ENCODE assay signal across 13 cellular contexts in genomic region chr10:110837418-110838120, GRCh38. TPM values are rescaled to one million over a fixed set of nuclear protein-coding genes. Genes with fewer than 3 reads are reported as not detected.
DNase-seq lines count a peak whose midpoint lies in the region; ATAC-seq, FAIRE-seq and TF ChIP-seq lines count a peak whose summit lies in the region.
"Had no signal": no experiment of that assay in that cellular context is flagged by ENCODE, and none has a peak within 500 bp of the region (broad histone marks: within the 10 kb centered on the region; RNA-seq: fewer than 3 reads in every experiment).

No MANE protein-coding gene starts in this region.

- TF ChIP-seq EP300 in tibial nerve (IDR thresholded peaks at IDR 0.05), result peak in 1 of 2 donors; percentile 19

- no peak for ATAC-seq in HG03378 (IDR thresholded peaks at IDR 0.05; ENCODE audit: unreplicated experiment)

- no peaks in the 10 kb centered on the region for H3K36me3 Mint-ChIP-seq in neural crest cell (ENCODE audit: low read depth)
- H3K36me3 Mint-ChIP-seq: immature natural killer cell had no signal

- no peak overlapping the region for H3K4me3 Mint-ChIP-seq in neural crest cell
- H3K4me3 Mint-ChIP-seq: immature natural killer cell had no signal

- H3K27ac ChIP-seq in cardiac muscle cell (peak overlapping the region; percentile 60), tibial nerve (peak overlapping the region in 3 of 4 donors; percentile 18 to 63 (median 36))
- H3K27ac ChIP-seq: KMS-11 had no signal

- H3K9me3 Mint-ChIP-seq in neural crest cell, result no peaks in the 10 kb centered on the region
- H3K9me3 Mint-ChIP-seq: immature natural killer cell had no signal

- no peak for TF ChIP-seq POLR2A in tibial nerve (IDR thresholded peaks at IDR 0.05)

- peaks cover 57% of the 10 kb centered on the region for H3K4me1 Mint-ChIP-seq in neural crest cell

- TF ChIP-seq CTCF in cardiac muscle cell (IDR thresholded peaks at IDR 0.05; ENCODE audit: low read depth, low read length), result no peak
- no peak for TF ChIP-seq CTCF in neural crest cell (conservative IDR thresholded peaks at IDR 0.05)
- no peak for TF ChIP-seq CTCF in tibial nerve (IDR thresholded peaks at IDR 0.05)

- H3K36me3 ChIP-seq in cardiac muscle cell, result no peaks in the 10 kb centered on the region
- no peaks in the 10 kb centered on the region for H3K36me3 ChIP-seq in tibial nerve

- H3K27me3 ChIP-seq in cardiac muscle cell (no peaks in the 10 kb centered on the region), tibial nerve (no peaks in the 10 kb centered on the region)

- H3K27ac Mint-ChIP-seq in neural crest cell (ENCODE audit: unreplicated experiment), result peak overlapping the region; percentile 89

- 71 to 72% methylated on average over 2 of the region's 2 CpGs for WGBS in tibial nerve, 2 donors

- H3K4me1 ChIP-seq in cardiac muscle cell (ENCODE audit: low read depth), result peaks cover 44% of the 10 kb centered on the region
- peaks cover 0 to 56% (median 18%) of the 10 kb centered on the region in 4 donors for H3K4me1 ChIP-seq in tibial nerve

- H3K9me3 ChIP-seq in cardiac muscle cell (ENCODE audit: low read depth) (no peaks in the 10 kb centered on the region), tibial nerve (no peaks in the 10 kb centered on the region)

- peak; percentile 44 for DNase-seq in amniotic epithelial cell (ENCODE audit: low read depth)
- no peak for DNase-seq in cardiac muscle cell (ENCODE audit: low read depth in 1 of 2, low spot score in 1 of 2)
- DNase-seq in neural crest cell (ENCODE audit: low read depth, low spot score), result no peak
- no peak for DNase-seq in tibial nerve (ENCODE audit: low spot score in 2 of 2)
- DNase-seq in HuH-7 (ENCODE audit: low spot score), result no peak
- DNase-seq in frontal cortex (ENCODE audit: low spot score in 2 of 2), result no peak
- DNase-seq: activated effector memory CD4-positive, alpha-beta T cell treated with anti-CD3 and anti-CD28 coated beads, Interleukin-2, amount 50 U/mL, for 16 hours; immature natural killer cell; NCI-H2029 treated with DMSO at 0.1 percent for 48 hours; occipital lobe; T-helper 1 cell had no signal

- H3K4me3 ChIP-seq in cardiac muscle cell (no peak overlapping the region), tibial nerve (no peak overlapping the region)

- FAIRE-seq in frontal cortex (lab: Jason Lieb, UNC), result no peak

- H3K27me3 Mint-ChIP-seq in neural crest cell (ENCODE audit: low read depth), result no peaks in the 10 kb centered on the region

RNA-seq across cellular contexts. Expression of gene PDCD4, which starts 34.2 kb away (rescaled TPM):
- total RNA-seq in cardiac muscle cell, result 54.0 and 84.9 TPM in 2 replicates
- 98.7 and 160 TPM in 2 replicates for polyA plus RNA-seq in cardiac muscle cell
- 37.8 and 41.9 TPM in 2 replicates for total RNA-seq in neural crest cell
- 100 to 1,000 TPM in 1 of 4 donors, 10 to 100 TPM in 3; 68.6 to 109 (median 82.7) TPM for total RNA-seq in tibial nerve
- total RNA-seq in frontal cortex, result 46.9 TPM
